15 cellular contexts compared by ENCODE assay signal in genomic region chr3:58287354-58287753, GRCh38. TPM values are rescaled to one million over a fixed set of nuclear protein-coding genes. Genes with fewer than 3 reads are reported as not detected.
A peak's percentile ranks its signal among the peaks of the same experiment; 100 is the strongest.
DNase-seq lines count a peak whose midpoint lies in the region; ATAC-seq and TF ChIP-seq lines count a peak whose summit lies in the region.
"Had no signal": no experiment of that assay in that cellular context is flagged by ENCODE, and none has a peak within 500 bp of the region (broad histone marks: within the 10 kb centered on the region; RNA-seq: fewer than 3 reads in every experiment).

No MANE protein-coding gene starts in this region.

- TF ChIP-seq EP300 in ovary (IDR thresholded peaks at IDR 0.05): no peak

- no peaks in the 10 kb centered on the region for H3K9me3 Mint-ChIP-seq in activated naive CD4-positive, alpha-beta T cell treated with anti-CD3 and anti-CD28 coated beads, Interleukin-2, amount 10 ng/mL, durations not matched to agents 7 days and 5 days

- no peak overlapping the region for H3K27ac Mint-ChIP-seq in activated naive CD4-positive, alpha-beta T cell treated with anti-CD3 and anti-CD28 coated beads, Interleukin-2, amount 10 ng/mL, durations not matched to agents 7 days and 5 days

- H3K4me3 ChIP-seq in testis: no peak overlapping the region
- H3K4me3 ChIP-seq in ovary: no peak overlapping the region
- H3K4me3 ChIP-seq: BLaER1 treated with 17β-estradiol and CSF1 and Interleukin-3, amounts not matched to agents 10 nM and 100 nM had no signal

- no peaks in the 10 kb centered on the region for H3K4me1 Mint-ChIP-seq in activated naive CD4-positive, alpha-beta T cell treated with anti-CD3 and anti-CD28 coated beads, Interleukin-2, amount 10 ng/mL, durations not matched to agents 7 days and 5 days

- peaks cover 2% of the 10 kb centered on the region for H3K36me3 Mint-ChIP-seq in activated naive CD4-positive, alpha-beta T cell treated with anti-CD3 and anti-CD28 coated beads, Interleukin-2, amount 10 ng/mL, durations not matched to agents 7 days and 5 days

- H3K9me3 ChIP-seq in testis (no peaks in the 10 kb centered on the region), ovary (no peaks in the 10 kb centered on the region)

- H3K36me3 ChIP-seq in testis (ENCODE audit: low read depth, missing control alignments): no peaks in the 10 kb centered on the region
- no peaks in the 10 kb centered on the region for H3K36me3 ChIP-seq in ovary

- CTCF ChIA-PET in activated naive CD4-positive, alpha-beta T cell treated with anti-CD3 and anti-CD28 coated beads, Interleukin-2, amount 10 ng/mL, durations not matched to agents 7 days and 5 days (lab: Charles Lee): interaction anchor here (0.8 kb wide), 1 partner anchor 12 kb away, joined by 3 read pairs; no protein-coding TSS in a partner anchor

- TF ChIP-seq POLR2A in testis (IDR thresholded peaks at IDR 0.05): no peak
- no peak for TF ChIP-seq POLR2A in ovary (IDR thresholded peaks at IDR 0.05)

- peak; percentile 12 for DNase-seq in activated naive CD4-positive, alpha-beta T cell treated with anti-CD3 and anti-CD28 coated beads, Interleukin-2, amount 10 ng/mL, durations not matched to agents 7 days and 5 days
- no peak for DNase-seq in activated naive CD4-positive, alpha-beta T cell treated with Interleukin-2 at 50 U/mL for 16 hours
- DNase-seq in globus pallidus (ENCODE audit: low spot score) (peak; percentile 94), occipital lobe (lab: John Stamatoyannopoulos, UW) (peak; percentile 29), testis (peak; percentile 29), ovary (no peak), COR-L47 (lab: John Stamatoyannopoulos, UW) (no peak)
- DNase-seq: HCEC 1CT, IMR-90, MV-4-11, NCI-H2107 had no signal

- intact Hi-C loops in testis (cut with DNase I; ENCODE audit: low total_unique reads): no loop called here
- intact Hi-C loops in ovary (cut with DNase I): no loop called here

- ATAC-seq in HG02973 (IDR thresholded peaks at IDR 0.05; ENCODE audit: unreplicated experiment): no peak

- no peak overlapping the region for H3K4me3 Mint-ChIP-seq in activated naive CD4-positive, alpha-beta T cell treated with anti-CD3 and anti-CD28 coated beads, Interleukin-2, amount 10 ng/mL, durations not matched to agents 7 days and 5 days

- 44 to 65% methylated on average over 6 of the region's 6 CpGs for WGBS in testis, 2 donors
- WGBS in ovary, 3 donors: 54 to 70% (median 66%) methylated on average over 6 of the region's 6 CpGs

- no peak for TF ChIP-seq CTCF in testis (IDR thresholded peaks at IDR 0.05)
- TF ChIP-seq CTCF in ovary (IDR thresholded peaks at IDR 0.05): no peak

- H3K27me3 Mint-ChIP-seq in activated naive CD4-positive, alpha-beta T cell treated with anti-CD3 and anti-CD28 coated beads, Interleukin-2, amount 10 ng/mL, durations not matched to agents 7 days and 5 days: no peaks in the 10 kb centered on the region

- H3K4me1 ChIP-seq in testis (peaks cover 9% of the 10 kb centered on the region), ovary (ENCODE audit: insufficient read depth) (peaks cover 9% of the 10 kb centered on the region)

- H3K27ac ChIP-seq in testis (no peak overlapping the region), ovary (peak overlapping the region in 1 of 2 donors; percentile 12)
- H3K27ac ChIP-seq: 22Rv1; BLaER1 treated with 17β-estradiol and CSF1 and Interleukin-3, amounts not matched to agents 10 nM and 100 nM; RWPE1 had no signal

- H3K27me3 ChIP-seq in testis (no peaks in the 10 kb centered on the region), ovary (no peaks in the 10 kb centered on the region)
- H3K27me3 ChIP-seq: BLaER1 treated with 17β-estradiol and CSF1 and Interleukin-3, amounts not matched to agents 10 nM and 100 nM had no signal

RNA-seq across cellular contexts. Expression of gene RPP14, which starts 18.7 kb away (rescaled TPM):
- total RNA-seq in occipital lobe: 14.2 TPM
- 10 to 100 TPM; 13.8 to 17.0 TPM for total RNA-seq in testis
- 18.4 TPM for polyA plus RNA-seq in testis (ENCODE audit: insufficient read depth, low read depth, low replicate concordance)
- 10 to 100 TPM in 5 of 7 donors, 1 to 10 TPM in 2; 7.9 to 16.2 (median 15.0) TPM for total RNA-seq in ovary
- 10 to 100 TPM; 11.8 to 18.8 TPM for polyA plus RNA-seq in ovary

RNA-seq across cellular contexts. Expression of gene HTD2, which starts 19.0 kb away (rescaled TPM):
- total RNA-seq in occipital lobe: 12.3 TPM
- 10 to 100 TPM; 14.6 to 15.1 TPM for total RNA-seq in testis
- 16.4 TPM for polyA plus RNA-seq in testis (ENCODE audit: insufficient read depth, low read depth, low replicate concordance)
- total RNA-seq in ovary: 10 to 100 TPM in 2 of 7 donors, 1 to 10 TPM in 5; 7.3 to 12.0 (median 9.1) TPM
- 10 to 100 TPM in 1 of 2 donors, 1 to 10 TPM in 1; 9.2 to 11.3 TPM for polyA plus RNA-seq in ovary

RNA-seq across cellular contexts. Expression of gene PXK, which starts 45.3 kb away (rescaled TPM):
- 28.2 TPM for total RNA-seq in occipital lobe
- total RNA-seq in testis: 10 to 100 TPM; 29.3 to 31.3 TPM
- polyA plus RNA-seq in testis (ENCODE audit: insufficient read depth, low read depth, low replicate concordance): 28.8 TPM
- 10 to 100 TPM; 21.6 to 36.6 (median 25.9) TPM for total RNA-seq in ovary
- 10 to 100 TPM; 17.2 to 42.0 TPM for polyA plus RNA-seq in ovary

RNA-seq across cellular contexts. Expression of gene ABHD6, which starts 49.8 kb away (rescaled TPM):
- 30.1 TPM for total RNA-seq in occipital lobe
- total RNA-seq in testis: 10 to 100 TPM; 12.1 to 17.8 TPM
- 11.7 TPM for polyA plus RNA-seq in testis (ENCODE audit: insufficient read depth, low read depth, low replicate concordance)
- 10 to 100 TPM in 4 of 7 donors, 1 to 10 TPM in 3; 8.2 to 11.3 (median 10.5) TPM for total RNA-seq in ovary
- 10 to 100 TPM in 1 of 2 donors, 1 to 10 TPM in 1; 4.8 to 36.6 TPM for polyA plus RNA-seq in ovary

Comparison
In these comparisons a context has a peak if more than half of its experiments do, and no peak if none do; other contexts are left out.
1. DNase-seq: peak in activated naive CD4-positive, alpha-beta T cell treated with anti-CD3 and anti-CD28 coated beads, Interleukin-2, amount 10 ng/mL, durations not matched to agents 7 days and 5 days (single experiment), globus pallidus (single experiment), occipital lobe (single experiment) and testis (single experiment); none in activated naive CD4-positive, alpha-beta T cell treated with Interleukin-2 at 50 U/mL for 16 hours (single experiment), ovary (0 of 5) and COR-L47 (single experiment).